Comparison of ENCODE assay signal across 8 cellular contexts in the genomic region with DNA sequence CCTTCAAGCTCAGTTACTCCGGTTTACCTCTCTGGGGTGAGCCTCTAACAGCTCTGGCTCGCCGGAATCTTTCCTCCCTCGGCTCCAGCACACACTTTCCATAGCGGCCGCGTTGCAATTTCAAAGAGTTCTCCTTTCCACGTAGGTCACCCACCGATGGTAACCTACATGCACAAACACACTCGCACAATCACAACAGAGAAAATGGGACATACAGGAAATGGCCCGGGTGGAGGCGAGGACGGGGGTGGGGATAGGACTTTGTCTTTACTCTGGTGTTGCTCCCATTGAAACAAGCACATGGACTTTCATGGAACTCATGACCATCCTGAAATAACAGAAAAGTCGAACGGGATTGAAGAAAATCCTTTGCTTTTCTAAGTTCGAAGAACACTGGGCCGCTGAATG. TPM values are rescaled to one million over a fixed set of nuclear protein-coding genes. Genes with fewer than 3 reads are reported as not detected.
A peak's percentile ranks its signal among the peaks of the same experiment; 100 is the strongest.
DNase-seq lines count a peak whose midpoint lies in the region; ATAC-seq, FAIRE-seq and TF ChIP-seq lines count a peak whose summit lies in the region.

No MANE protein-coding gene starts in this region.

- peak overlapping the region; percentile 99 to 100 for H3K27ac ChIP-seq in A549
- H3K27ac ChIP-seq in SJSA1: peak overlapping the region; percentile 81

- peaks cover 27 to 34% of the 10 kb centered on the region in 2 donors for H3K27me3 Mint-ChIP-seq in natural killer cell (ENCODE audit: low read depth in 2 of 2)

- intact Hi-C loops in natural killer cell (cut with micrococcal nuclease): no loop called here

- ATAC-seq in A549: peak in 1 of 2 experiments; percentile 33; a peak in 3 of 6 replicates
- no peak for ATAC-seq in natural killer cell
- no peak for ATAC-seq in GM21528 (IDR thresholded peaks at IDR 0.05; ENCODE audit: low FRiP score, unreplicated experiment)
- no peak for ATAC-seq in GM19463 (IDR thresholded peaks at IDR 0.05; ENCODE audit: unreplicated experiment)

- H3K9ac ChIP-seq in endocrine pancreas (ENCODE audit: control insufficient read depth, insufficient read depth, low read length): peak overlapping the region; percentile 45

- H3K27me3 ChIP-seq in SJSA1 (replicated peaks) (no peaks in the 10 kb centered on the region), endocrine pancreas (ENCODE audit: control insufficient read depth, insufficient read depth, low read length) (no peaks in the 10 kb centered on the region)

- no peaks in the 10 kb centered on the region for H3K9me3 Mint-ChIP-seq in natural killer cell

- CTCF ChIA-PET in A549 (lab: Yijun Ruan, JAX): interaction anchor here (0.6 to 4.0 kb wide), 16 partner anchors 9 to 315 kb away, joined by 3 to 20 read pairs (median 3); no protein-coding TSS in a partner anchor

- no peak overlapping the region for H3K27ac Mint-ChIP-seq in natural killer cell

- TF ChIP-seq CTCF in A549 (IDR thresholded peaks at IDR 0.05): no peak
- no peak for TF ChIP-seq CTCF in GM12864 (IDR thresholded peaks at IDR 0.05; ENCODE audit: low read depth, low read length, missing control alignments)
- TF ChIP-seq CTCF in natural killer cell (IDR thresholded peaks at IDR 0.05): no peak

- no peak for TF ChIP-seq POLR2A in A549 (IDR thresholded peaks at IDR 0.05; ENCODE audit: low read length)

- H3K36me3 Mint-ChIP-seq in natural killer cell: no peaks in the 10 kb centered on the region

- H3K9me3 ChIP-seq in A549 (no peaks in the 10 kb centered on the region), SJSA1 (replicated peaks) (no peaks in the 10 kb centered on the region), endocrine pancreas (ENCODE audit: control insufficient read depth, low read length) (no peaks in the 10 kb centered on the region)

- H3K4me3 Mint-ChIP-seq in natural killer cell: peak overlapping the region; percentile 81

- 2% methylated on average over 17 of the region's 17 CpGs for WGBS in A549 (ENCODE audit: missing lambda C conversion rate)

- no peak for TF ChIP-seq EP300 in A549 (IDR thresholded peaks at IDR 0.05)

- peak; percentile 50 to 52 for DNase-seq in A549 (ENCODE audit: low read depth in 1 of 2, low spot score in 1 of 2)
- DNase-seq in GM12864 (ENCODE audit: low read depth): no peak
- DNase-seq in SJSA1 (ENCODE audit: low read depth in 1 of 2, low spot score in 2 of 2): peak in 1 of 2 experiments; percentile 49
- no peak for DNase-seq in natural killer cell
- no peak for DNase-seq in NCI-H2081 treated with DMSO at 0.1 percent for 48 hours (lab: John Stamatoyannopoulos, UW)

- H3K4me3 ChIP-seq in A549: peak overlapping the region; percentile 97
- H3K4me3 ChIP-seq in GM12864 (ENCODE audit: low read depth, low read length): peak overlapping the region; percentile 84
- H3K4me3 ChIP-seq in SJSA1: peak overlapping the region; percentile 94
- peak overlapping the region; percentile 65 for H3K4me3 ChIP-seq in endocrine pancreas (ENCODE audit: control insufficient read depth, insufficient read depth, low read length)

- H3K36me3 ChIP-seq in SJSA1 (peaks cover 19% of the 10 kb centered on the region), endocrine pancreas (ENCODE audit: control insufficient read depth, insufficient read depth, low read length) (no peaks in the 10 kb centered on the region)

- peaks cover 59% of the 10 kb centered on the region for H3K4me1 ChIP-seq in A549
- H3K4me1 ChIP-seq in SJSA1 (replicated peaks): peaks cover 36% of the 10 kb centered on the region
- H3K4me1 ChIP-seq in endocrine pancreas (ENCODE audit: control insufficient read depth, insufficient read depth, low read length): no peaks in the 10 kb centered on the region

- FAIRE-seq in A549 (lab: Jason Lieb, UNC): no peak

- peaks cover 9 to 22% of the 10 kb centered on the region in 2 donors for H3K4me1 Mint-ChIP-seq in natural killer cell

- POLR2A ChIA-PET in A549 (lab: Yijun Ruan, JAX): interaction anchor here (0.5 to 2.3 kb wide), 7 partner anchors 9 to 114 kb away, joined by 3 to 16 read pairs (median 4); no protein-coding TSS in a partner anchor

- TF ChIP-seq RAD21 in A549 (conservative IDR thresholded peaks at IDR 0.05 in 1 of 2, IDR thresholded peaks at IDR 0.05 in 1 of 2): no peak

- H3K4me2 ChIP-seq in A549: peak overlapping the region; percentile 74

TF ChIP-seq in A549, 52 proteins besides CTCF, POLR2A, EP300 and RAD21:
- TF ChIP-seq, protein P1, sequence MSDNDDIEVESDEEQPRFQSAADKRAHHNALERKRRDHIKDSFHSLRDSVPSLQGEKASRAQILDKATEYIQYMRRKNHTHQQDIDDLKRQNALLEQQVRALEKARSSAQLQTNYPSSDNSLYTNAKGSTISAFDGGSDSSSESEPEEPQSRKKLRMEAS (IDR thresholded peaks at IDR 0.05): peak; percentile 57
- no peak for TF ChIP-seq MYC (IDR thresholded peaks at IDR 0.05; ENCODE audit: borderline replicate concordance, low read length)

RNA-seq across cellular contexts. Expression of a gene that starts 1.2 kb away (rescaled TPM):
- 24.9 and 32.2 TPM in 2 replicates for polyA plus RNA-seq in A549 (2011; rRNA removed)
- polyA plus RNA-seq in A549 (2012; cell fraction: cytosol; rRNA removed): 9.8 and 16.2 TPM in 2 replicates
- polyA plus RNA-seq in A549 (2012; cell fraction: nucleus; rRNA removed): 17.8 and 26.0 TPM in 2 replicates
- 33.4 to 44.3 TPM (median 41.7 TPM) in 3 replicates for polyA plus RNA-seq in A549 (2017; fragmentation: RNase III; extraction: RNeasy Plus Mini Kit Qiagen cat#74134 plus additional on column Dnase treatment)
- polyA minus RNA-seq in A549 (2011; rRNA and poly(A)+ RNA removed): 36.3 and 39.2 TPM in 2 replicates
- total RNA-seq in SJSA1 (2014; rRNA removed; shearing (Covaris generic)): 19.3 and 45.7 TPM in 2 replicates
- 1 to 10 TPM in 1 of 3 donors, under 1 TPM in 2; 0.85 to 1.9 (median 1.00) TPM for total RNA-seq in natural killer cell

Comparison
In these comparisons a context has a peak if more than half of its experiments do, and no peak if none do; other contexts are left out.
1. DNase-seq: peak in A549 (2 of 2); none in GM12864 (single experiment), natural killer cell (single experiment) and NCI-H2081 treated with DMSO at 0.1 percent for 48 hours (single experiment).
2. Peak in every context shown above with its lines, with median percentiles within 50 percentile points of each other: H3K4me3 ChIP-seq.